8 cellular contexts compared by ENCODE assay signal in genomic region chr11:114159802-114160588, GRCh38.
DNase-seq lines count a peak whose midpoint lies in the region; ATAC-seq, FAIRE-seq and TF ChIP-seq lines count a peak whose summit lies in the region.

No MANE protein-coding gene starts in this region.

- H3K4me3 ChIP-seq in endothelial cell of umbilical vein (replicated peaks in 1 of 3; ENCODE audit: insufficient read depth in 1 of 3, low read depth in 1 of 3, low read length in 3 of 3) (peak overlapping the region in 1 of 3 experiments; percentile 6), mucosa of descending colon (no peak overlapping the region)

- H3K4me1 ChIP-seq in endothelial cell of umbilical vein (ENCODE audit: control insufficient read depth, extremely low read depth, insufficient read depth, low read length) (peaks cover 54% of the 10 kb centered on the region), mucosa of descending colon (ENCODE audit: low read depth) (peaks cover 68% of the 10 kb centered on the region)

- H3K9me1 ChIP-seq in endothelial cell of umbilical vein (replicated peaks; ENCODE audit: control insufficient read depth, extremely low read depth, insufficient read depth, low read length): no peaks in the 10 kb centered on the region

- H4K20me1 ChIP-seq in endothelial cell of umbilical vein (replicated peaks; ENCODE audit: control insufficient read depth, extremely low read depth, insufficient read depth, low read length): no peaks in the 10 kb centered on the region

- H3K4me2 ChIP-seq in endothelial cell of umbilical vein (ENCODE audit: insufficient read depth, low read length): peak overlapping the region; percentile 79

- DNase-seq in HTR-8/SVneo (ENCODE audit: insufficient read length, low spot score) (peak; percentile 87), NOMO-1 treated with dmso at 0.1 percent for 144 hours (lab: John Stamatoyannopoulos, UW; ENCODE audit: unreplicated experiment) (peak; percentile 74), activated T-cell treated with anti-CD3 and anti-CD28 coated beads for 1 hour (ENCODE audit: low read depth) (peak; percentile 98), endothelial cell of umbilical vein (ENCODE audit: low read depth, low spot score) (peak; percentile 99), mucosa of descending colon (peak; percentile 99 to 100 (median 99)), GM12892 (ENCODE audit: insufficient read length) (no peak)
- peak; percentile 73 to 74 for DNase-seq in stimulated activated CD8-positive, alpha-beta memory T cell treated with anti-CD3 and anti-CD28 coated beads, Interleukin-15, amount 100 ng/mL, for 48 hours (ENCODE audit: low read depth in 2 of 2)

- H3K27me3 ChIP-seq in endothelial cell of umbilical vein (ENCODE audit: control insufficient read depth in 2 of 2, insufficient read depth in 2 of 2, low read length in 2 of 2): no peaks in the 10 kb centered on the region

- peak overlapping the region; percentile 93 for H3K9ac ChIP-seq in endothelial cell of umbilical vein (replicated peaks; ENCODE audit: extremely low read depth, insufficient read depth, low read length)

- peaks cover 5% of the 10 kb centered on the region for H3K79me2 ChIP-seq in endothelial cell of umbilical vein (ENCODE audit: control insufficient read depth, insufficient read depth, low read length)

- BruUV-seq in endothelial cell of umbilical vein (replicated peaks; lab: Mats Ljungman, UMichigan): TSS peak; percentile 76

- TF ChIP-seq POLR2A in endothelial cell of umbilical vein (IDR thresholded peaks at IDR 0.05; ENCODE audit: low read depth, low read length) (peak; percentile 73), GM12892 (IDR thresholded peaks at IDR 0.05; ENCODE audit: low read depth, low read length) (no peak)

- intact Hi-C loops in endothelial cell of umbilical vein (cut with micrococcal nuclease): loop anchor here (1.0 to 10.0 kb wide), 13 partner anchors 10 to 775 kb away; partner anchors contain the start of genes ANKK1 and ZBTB16
- intact Hi-C loops in mucosa of descending colon (cut with DNase I, micrococcal nuclease): loop anchor here in 1 of 2 donors (10.0 kb wide), 1 partner anchor 95 kb away; no protein-coding TSS in a partner anchor

- peak overlapping the region; percentile 91 for H3K27ac ChIP-seq in endothelial cell of umbilical vein (ENCODE audit: insufficient read depth, low read depth, low read length)

- H3K36me3 ChIP-seq in endothelial cell of umbilical vein (ENCODE audit: control insufficient read depth in 2 of 2, extremely low read depth in 1 of 2, insufficient read depth in 2 of 2, low read length in 2 of 2) (peaks cover 0 to 2% of the 10 kb centered on the region in 2 experiments), mucosa of descending colon (ENCODE audit: low read depth) (no peaks in the 10 kb centered on the region)

- POLR2A ChIA-PET in endothelial cell of umbilical vein (lab: Charles Lee): interaction anchor here (0.6 to 1.3 kb wide), 4 partner anchors 11 to 60 kb away, joined by 3 to 5 read pairs (median 4); no protein-coding TSS in a partner anchor

- no peaks in the 10 kb centered on the region for H3K9me3 ChIP-seq in endothelial cell of umbilical vein (replicated peaks; ENCODE audit: control insufficient read depth, insufficient read depth, low read length)
- H3K9me3 ChIP-seq in mucosa of descending colon: no peaks in the 10 kb centered on the region

- H2AFZ ChIP-seq in endothelial cell of umbilical vein (ENCODE audit: low read depth, low read length): peak overlapping the region; percentile 28

- dilution Hi-C loops in endothelial cell of umbilical vein (cut with MboI; ENCODE audit: extremely low pct_ligation_motif_present, low sequenced_read_pairs): no loop called here

- peak; percentile 40 for ATAC-seq in GM18870 (IDR thresholded peaks at IDR 0.05; ENCODE audit: unreplicated experiment)
- peak; percentile 85 for ATAC-seq in mucosa of descending colon

- CTCF ChIA-PET in endothelial cell of umbilical vein (lab: Charles Lee): interaction anchor here (0.7 to 3.6 kb wide), 11 partner anchors 12 to 123 kb away, joined by 3 to 35 read pairs (median 5); partner anchors contain the start of gene ZBTB16

- FAIRE-seq in HTR-8/SVneo (lab: Jason Lieb, UNC): peak; percentile 97
- peak; percentile 100 for FAIRE-seq in endothelial cell of umbilical vein (lab: Jason Lieb, UNC)
- no peak for FAIRE-seq in GM12892 (lab: Jason Lieb, UNC)

- TF ChIP-seq CTCF in endothelial cell of umbilical vein (IDR thresholded peaks at IDR 0.05; ENCODE audit: extremely low read depth in 1 of 2, insufficient read depth in 1 of 2, low read depth in 1 of 2, low read length in 2 of 2): no peak
- no peak for TF ChIP-seq CTCF in mucosa of descending colon (IDR thresholded peaks at IDR 0.05)

TF ChIP-seq in endothelial cell of umbilical vein, 7 proteins besides CTCF, POLR2A, EP300 and RAD21:
- TF ChIP-seq GATA2 (IDR thresholded peaks at IDR 0.05; ENCODE audit: insufficient read depth, insufficient read length, low read depth, low read length) (peak; percentile 51), EZH2 (IDR thresholded peaks at IDR 0.05; ENCODE audit: borderline replicate concordance, low read depth, low read length, severe bottlenecking) (no peak), JUN (IDR thresholded peaks at IDR 0.05; ENCODE audit: borderline replicate concordance, insufficient read depth, insufficient read length, low read depth) (peak; percentile 73), FOS (IDR thresholded peaks at IDR 0.05; ENCODE audit: borderline replicate concordance, insufficient read depth, low read length) (peak; percentile 57), MYC (IDR thresholded peaks at IDR 0.05; ENCODE audit: low read depth, low read length) (no peak), POLR2AphosphoS5 (IDR thresholded peaks at IDR 0.05; ENCODE audit: insufficient read depth, low read depth, low read length) (peak; percentile 100)
TF ChIP-seq in endothelial cell of umbilical vein: peak in this region for 4.
